In the genomic region with DNA sequence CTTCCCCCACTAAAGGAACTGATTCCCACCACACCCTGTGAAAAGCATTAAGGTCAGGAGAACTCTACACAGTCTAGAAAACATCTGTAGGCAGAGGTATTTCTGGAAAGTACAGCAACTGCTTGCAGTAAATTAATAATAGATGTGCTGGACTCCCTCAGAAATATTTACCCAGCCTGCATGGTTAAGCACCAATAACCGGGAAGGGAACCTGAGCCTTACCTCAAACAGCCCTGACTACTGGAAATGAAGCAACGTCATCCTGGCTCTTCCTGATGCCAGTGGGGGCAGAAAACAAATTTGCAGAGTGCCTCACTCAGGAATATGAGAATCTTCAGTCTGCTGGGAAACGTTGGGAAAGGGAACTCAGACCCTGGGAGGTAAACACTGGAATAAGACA, we compare ENCODE assay signal across 23 cellular contexts.
A peak's percentile ranks its signal among the peaks of the same experiment; 100 is the strongest.
DNase-seq lines count a peak whose midpoint lies in the region; ATAC-seq and TF ChIP-seq lines count a peak whose summit lies in the region.
"Had no signal": no experiment of that assay in that cellular context is flagged by ENCODE, and none has a peak within 500 bp of the region (broad histone marks: within the 10 kb centered on the region; RNA-seq: fewer than 3 reads in every experiment).

No MANE protein-coding gene starts in this region.

- ATAC-seq in activated naive CD4-positive, alpha-beta T cell treated with anti-CD3 and anti-CD28 coated beads, Interleukin-2, amount 50 U/mL, for 72 hours: no peak
- ATAC-seq: CD8-positive, alpha-beta T cell; HepG2; SK-N-SH treated with all-trans-retinoic acid at 6 μM for 48 hours had no signal

- H3K9me3 Mint-ChIP-seq in activated naive CD4-positive, alpha-beta T cell treated with anti-CD3 and anti-CD28 coated beads, Interleukin-2, amount 50 U/mL, for 72 hours: peaks cover under 1 to 11% of the 10 kb centered on the region in 2 donors

- no peak overlapping the region for H3K27ac Mint-ChIP-seq in activated naive CD4-positive, alpha-beta T cell treated with anti-CD3 and anti-CD28 coated beads, Interleukin-2, amount 50 U/mL, for 72 hours
- H3K27ac Mint-ChIP-seq: B cell; CD8-positive, alpha-beta T cell had no signal

- peaks cover 5 to 11% of the 10 kb centered on the region in 2 donors for H3K36me3 Mint-ChIP-seq in activated naive CD4-positive, alpha-beta T cell treated with anti-CD3 and anti-CD28 coated beads, Interleukin-2, amount 50 U/mL, for 72 hours
- H3K36me3 Mint-ChIP-seq: CD8-positive, alpha-beta T cell had no signal

- no peak for TF ChIP-seq POLR2A in thyroid gland (IDR thresholded peaks at IDR 0.05)

- no peaks in the 10 kb centered on the region for H3K4me1 ChIP-seq in thyroid gland

- no peaks in the 10 kb centered on the region for H3K27me3 ChIP-seq in thyroid gland
- H3K27me3 ChIP-seq: SJCRH30 had no signal

- TF ChIP-seq CTCF in thyroid gland (IDR thresholded peaks at IDR 0.05): no peak

- H3K36me3 ChIP-seq in thyroid gland: no peaks in the 10 kb centered on the region
- H3K36me3 ChIP-seq: SJCRH30 had no signal

- 62 to 72% methylated on average over 3 of the region's 3 CpGs for WGBS in thyroid gland, 2 donors

- H3K9me3 ChIP-seq in thyroid gland: no peaks in the 10 kb centered on the region
- H3K9me3 ChIP-seq: SJCRH30 had no signal

- H3K27ac ChIP-seq in thyroid gland: no peak overlapping the region
- H3K27ac ChIP-seq: 22Rv1, C4-2B, GM23248, SJCRH30 had no signal

- no peak overlapping the region for H3K4me3 ChIP-seq in thyroid gland (replicated peaks in 1 of 3)
- H3K4me3 ChIP-seq: GM23248, SJCRH30 had no signal

- DNase-seq in DMS153 (lab: John Stamatoyannopoulos, UW) (peak; percentile 42), DMS153 treated with DMSO at 0.1 percent for 48 hours (lab: John Stamatoyannopoulos, UW; ENCODE audit: unreplicated experiment) (no peak), NCI-H69 (lab: John Stamatoyannopoulos, UW) (peak; percentile 21), kidney tubule cell (ENCODE audit: low spot score) (peak; percentile 81), thyroid gland (no peak)
- no peak for DNase-seq in activated CD8-positive, alpha-beta memory T cell treated with anti-CD3 and anti-CD28 coated beads, Interleukin-2, amount 50 U/mL, for 48 hours
- no peak for DNase-seq in activated naive CD4-positive, alpha-beta T cell treated with anti-CD3 and anti-CD28 coated beads, Interleukin-2, amount 50 U/mL, for 72 hours (ENCODE audit: low spot score in 2 of 2)
- DNase-seq: CD8-positive, alpha-beta T cell; DMS 273 treated with DMSO at 0.1 percent for 48 hours; GM23248; H7; Karpas-422; NCI-H1092; NCI-H1417 treated with DMSO at 0.1 percent for 48 hours; NCI-H1694 treated with DMSO at 0.1 percent for 48 hours; NCI-H446; NCI-H774; SJCRH30 had no signal

- intact Hi-C loops in thyroid gland (cut with DNase I): no loop called here

Comparison
In these comparisons a context has a peak if more than half of its experiments do, and no peak if none do; other contexts are left out.
1. DNase-seq: peak in DMS153 (single experiment), NCI-H69 (single experiment) and kidney tubule cell (single experiment); none in DMS153 treated with DMSO at 0.1 percent for 48 hours (single experiment), thyroid gland (0 of 2), activated CD8-positive, alpha-beta memory T cell treated with anti-CD3 and anti-CD28 coated beads, Interleukin-2, amount 50 U/mL, for 48 hours (single experiment) and activated naive CD4-positive, alpha-beta T cell treated with anti-CD3 and anti-CD28 coated beads, Interleukin-2, amount 50 U/mL, for 72 hours (0 of 2).